ENCODE assay signal across 26 cellular contexts in genomic region chr3:155604126-155604525, GRCh38.
"Had no signal": no experiment of that assay in that cellular context is flagged by ENCODE, and none has a peak within 500 bp of the region (broad histone marks: within the 10 kb centered on the region; RNA-seq: fewer than 3 reads in every experiment).

No MANE protein-coding gene starts in this region.

- H3K27ac ChIP-seq: body of pancreas, SJSA1 had no signal

- H3K27me3 ChIP-seq: body of pancreas, MG63, SJSA1 had no signal

- H3K27me3 Mint-ChIP-seq: activated CD8-positive, alpha-beta T cell treated with anti-CD3 and anti-CD28 coated beads for 36 hours had no signal

- H3K27ac Mint-ChIP-seq: activated CD8-positive, alpha-beta T cell treated with anti-CD3 and anti-CD28 coated beads for 36 hours; activated naive CD4-positive, alpha-beta T cell treated with anti-CD3 and anti-CD28 coated beads, Interleukin-2, amount 50 U/mL, for 24 hours; activated T-helper 1 cell treated with anti-CD3 and anti-CD28 coated beads, Interleukin-12 subunit alpha, Interleukin-12 subunit beta, Interleukin-2, Interleukin-4 antibody, amounts not matched to agents 30 ng/mL and 10 ng/mL and 1 ng/mL, durations not matched to agents 14 hours and 24 hours and 36 hours; T-helper 1 cell treated with Interleukin-12 subunit alpha and Interleukin-12 subunit beta and Interleukin-4 antibody, amounts not matched to agents 30 μg/mL and 1 μg/mL, for 36 hours had no signal

- H3K36me3 ChIP-seq: MG63, SJSA1 had no signal

- H3K4me1 ChIP-seq: SJSA1 had no signal

- ATAC-seq: activated CD4-positive, CD25-positive, alpha-beta regulatory T cell treated with anti-CD3 and anti-CD28 coated beads, Interleukin-2, amount 50 U/mL, for 24 hours; activated CD8-positive, alpha-beta T cell treated with anti-CD3 and anti-CD28 coated beads for 36 hours; body of pancreas; SK-N-SH treated with all-trans-retinoic acid at 6 μM for 48 hours had no signal

- H3K9me3 Mint-ChIP-seq: activated naive CD4-positive, alpha-beta T cell treated with anti-CD3 and anti-CD28 coated beads, Interleukin-2, amount 50 U/mL, for 24 hours; T-helper 1 cell treated with Interleukin-12 subunit alpha and Interleukin-12 subunit beta and Interleukin-4 antibody, amounts not matched to agents 30 μg/mL and 1 μg/mL, for 36 hours had no signal

- H3K4me3 Mint-ChIP-seq: activated CD8-positive, alpha-beta T cell treated with anti-CD3 and anti-CD28 coated beads for 36 hours; activated naive CD4-positive, alpha-beta T cell treated with anti-CD3 and anti-CD28 coated beads, Interleukin-2, amount 50 U/mL, for 24 hours; activated T-helper 1 cell treated with anti-CD3 and anti-CD28 coated beads, Interleukin-12 subunit alpha, Interleukin-12 subunit beta, Interleukin-2, Interleukin-4 antibody, amounts not matched to agents 30 ng/mL and 10 ng/mL and 1 ng/mL, durations not matched to agents 14 hours and 24 hours and 36 hours; central memory CD8-positive, alpha-beta T cell; T-helper 1 cell treated with Interleukin-12 subunit alpha and Interleukin-12 subunit beta and Interleukin-4 antibody, amounts not matched to agents 30 μg/mL and 1 μg/mL, for 36 hours had no signal

- H3K4me3 ChIP-seq: body of pancreas, MG63, SJSA1 had no signal

- H3K36me3 Mint-ChIP-seq: activated naive CD4-positive, alpha-beta T cell treated with anti-CD3 and anti-CD28 coated beads, Interleukin-2, amount 50 U/mL, for 24 hours had no signal

- H3K4me1 Mint-ChIP-seq: activated naive CD4-positive, alpha-beta T cell treated with anti-CD3 and anti-CD28 coated beads, Interleukin-2, amount 50 U/mL, for 24 hours; central memory CD8-positive, alpha-beta T cell had no signal

- DNase-seq: activated CD4-positive, alpha-beta T cell treated with anti-CD3 and anti-CD28 coated beads for 4 hours; activated CD8-positive, alpha-beta memory T cell treated with anti-CD3 and anti-CD28 coated beads, Interleukin-2, amount 50 U/mL, for 4 hours; activated CD8-positive, alpha-beta T cell treated with anti-CD3 and anti-CD28 coated beads for 36 hours; activated effector memory CD4-positive, alpha-beta T cell treated with Interleukin-2 at 50 U/mL for 16 hours; activated naive CD4-positive, alpha-beta T cell; aorta; body of pancreas; MG63; MV-4-11; NCI-H1092 treated with DMSO at 0.1 percent for 48 hours; NCI-H1417 treated with DMSO at 0.1 percent for 48 hours; NCI-H1694; NCI-H2029; NCI-H2107; NCI-H2171 treated with DMSO at 0.1 percent for 48 hours; NCI-H226; NCI-H510A; NCI-H69; SHP77 had no signal

- H3K9me3 ChIP-seq: body of pancreas, SJSA1 had no signal
